ENCODE assay signal across 8 cellular contexts in genomic region chr16:397736-398332, GRCh38. TPM values are rescaled to one million over a fixed set of nuclear protein-coding genes. Genes with fewer than 3 reads are reported as not detected.
A peak's percentile ranks its signal among the peaks of the same experiment; 100 is the strongest.
DNase-seq lines count a peak whose midpoint lies in the region; ATAC-seq and TF ChIP-seq lines count a peak whose summit lies in the region.

No MANE protein-coding gene starts in this region.

- DNase-seq in ACHN (peak; percentile 67), SW480 (ENCODE audit: low spot score) (peak; percentile 77), dermis microvascular lymphatic vessel endothelial cell (ENCODE audit: low read depth in 2 of 2) (peak; percentile 17 to 73), medulla oblongata (ENCODE audit: extremely low spot score) (peak; percentile 53)
- no peak for DNase-seq in activated effector memory CD4-positive, alpha-beta T cell treated with anti-CD3 and anti-CD28 coated beads, Interleukin-2, amount 50 U/mL, for 16 hours

- H3K9me3 ChIP-seq in thymus (ENCODE audit: control insufficient read depth) = no peaks in the 10 kb centered on the region

- H3K4me1 ChIP-seq in thymus (ENCODE audit: control insufficient read depth, insufficient read depth, low read length) = peaks cover 4% of the 10 kb centered on the region

- no peaks in the 10 kb centered on the region for H3K27me3 ChIP-seq in thymus (ENCODE audit: control insufficient read depth, insufficient read depth)

- ATAC-seq in GM18868 (IDR thresholded peaks at IDR 0.05; ENCODE audit: unreplicated experiment) = no peak

- WGBS in thymus = 71% methylated on average over 29 of the region's 29 CpGs

- no peaks in the 10 kb centered on the region for H3K36me3 ChIP-seq in thymus (ENCODE audit: control insufficient read depth, insufficient read depth)

- H3K4me3 ChIP-seq in thymus (ENCODE audit: low read length) = no peak overlapping the region

- peak; percentile 33; the same call in 1 of the 2 replicates for TF ChIP-seq CTCF in GM12874 (IDR thresholded peaks at IDR 0.05; ENCODE audit: insufficient read depth, low read depth, low read length)

- in situ Hi-C loops in ACHN (cut with HindIII; ENCODE audit: low pct_ligation_motif_present, low pct_unique_long_range_greater_than_20kb, low sequenced_read_pairs) = no loop called here

- H3K27ac ChIP-seq in thymus (ENCODE audit: low read depth) = peak overlapping the region; percentile 43

RNA-seq across cellular contexts. Expression of gene NME4, which starts 0.8 kb away (rescaled TPM):
- total RNA-seq in dermis microvascular lymphatic vessel endothelial cell = 45.4 and 50.3 TPM in 2 replicates
- polyA plus RNA-seq in thymus = 34.4 TPM

RNA-seq across cellular contexts. Expression of gene DECR2, which starts 3.9 kb away (rescaled TPM):
- 11.4 and 19.2 TPM in 2 replicates for total RNA-seq in dermis microvascular lymphatic vessel endothelial cell
- 14.2 TPM for polyA plus RNA-seq in thymus

RNA-seq across cellular contexts. Expression of gene PGAP6, which starts 16.1 kb away (rescaled TPM):
- 66.6 and 120 TPM in 2 replicates for total RNA-seq in dermis microvascular lymphatic vessel endothelial cell
- 47.4 TPM for polyA plus RNA-seq in thymus

RNA-seq across cellular contexts. Expression of gene MRPL28, which starts 27.5 kb away (rescaled TPM):
- 60.3 and 77.0 TPM in 2 replicates for total RNA-seq in dermis microvascular lymphatic vessel endothelial cell
- 79.4 TPM for polyA plus RNA-seq in thymus

RNA-seq across cellular contexts. Expression of gene RAB11FIP3, which starts 27.6 kb away (rescaled TPM):
- total RNA-seq in dermis microvascular lymphatic vessel endothelial cell = 19.0 and 48.9 TPM in 2 replicates
- 26.7 TPM for polyA plus RNA-seq in thymus
